ENCODE assay signal across 1 cellular context in the genomic region with DNA sequence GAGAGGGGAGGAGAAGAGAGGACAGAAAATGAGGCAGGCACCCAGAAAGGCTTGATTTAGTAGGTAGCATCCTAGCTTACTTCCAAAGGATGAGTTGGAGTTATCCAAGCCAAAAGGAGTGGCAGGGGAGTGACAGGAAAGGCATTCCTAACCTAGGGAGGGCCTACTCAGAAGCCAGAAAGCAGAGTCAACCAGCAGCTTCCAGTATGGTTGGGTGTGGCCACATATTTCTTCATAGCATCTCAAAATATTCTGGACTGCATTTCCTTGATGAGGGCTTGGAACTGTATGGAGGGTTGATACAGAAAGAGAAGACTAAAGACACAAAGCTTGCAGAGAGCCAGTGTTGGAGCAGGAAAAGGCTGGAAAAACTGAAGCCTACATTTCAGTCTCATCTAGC.
TF ChIP-seq lines count a peak whose summit lies in the region.

No MANE protein-coding gene starts in this region.

TF ChIP-seq in GM23338, 12 proteins besides CTCF, POLR2A, EP300 and RAD21:
- TF ChIP-seq, protein P1, sequence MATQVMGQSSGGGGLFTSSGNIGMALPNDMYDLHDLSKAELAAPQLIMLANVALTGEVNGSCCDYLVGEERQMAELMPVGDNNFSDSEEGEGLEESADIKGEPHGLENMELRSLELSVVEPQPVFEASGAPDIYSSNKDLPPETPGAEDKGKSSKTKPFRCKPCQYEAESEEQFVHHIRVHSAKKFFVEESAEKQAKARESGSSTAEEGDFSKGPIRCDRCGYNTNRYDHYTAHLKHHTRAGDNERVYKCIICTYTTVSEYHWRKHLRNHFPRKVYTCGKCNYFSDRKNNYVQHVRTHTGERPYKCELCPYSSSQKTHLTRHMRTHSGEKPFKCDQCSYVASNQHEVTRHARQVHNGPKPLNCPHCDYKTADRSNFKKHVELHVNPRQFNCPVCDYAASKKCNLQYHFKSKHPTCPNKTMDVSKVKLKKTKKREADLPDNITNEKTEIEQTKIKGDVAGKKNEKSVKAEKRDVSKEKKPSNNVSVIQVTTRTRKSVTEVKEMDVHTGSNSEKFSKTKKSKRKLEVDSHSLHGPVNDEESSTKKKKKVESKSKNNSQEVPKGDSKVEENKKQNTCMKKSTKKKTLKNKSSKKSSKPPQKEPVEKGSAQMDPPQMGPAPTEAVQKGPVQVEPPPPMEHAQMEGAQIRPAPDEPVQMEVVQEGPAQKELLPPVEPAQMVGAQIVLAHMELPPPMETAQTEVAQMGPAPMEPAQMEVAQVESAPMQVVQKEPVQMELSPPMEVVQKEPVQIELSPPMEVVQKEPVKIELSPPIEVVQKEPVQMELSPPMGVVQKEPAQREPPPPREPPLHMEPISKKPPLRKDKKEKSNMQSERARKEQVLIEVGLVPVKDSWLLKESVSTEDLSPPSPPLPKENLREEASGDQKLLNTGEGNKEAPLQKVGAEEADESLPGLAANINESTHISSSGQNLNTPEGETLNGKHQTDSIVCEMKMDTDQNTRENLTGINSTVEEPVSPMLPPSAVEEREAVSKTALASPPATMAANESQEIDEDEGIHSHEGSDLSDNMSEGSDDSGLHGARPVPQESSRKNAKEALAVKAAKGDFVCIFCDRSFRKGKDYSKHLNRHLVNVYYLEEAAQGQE (IDR thresholded peaks at IDR 0.05; ENCODE audit: unreplicated experiment), result no peak
- TF ChIP-seq EZH2 (IDR thresholded peaks at IDR 0.05; ENCODE audit: low read depth, unreplicated experiment) (no peak), JUNB (IDR thresholded peaks at IDR 0.05; ENCODE audit: unreplicated experiment) (no peak), EZH2phosphoT487 (IDR thresholded peaks at IDR 0.05; ENCODE audit: unreplicated experiment) (no peak), CREB1 (CRISPR knock-in tag; IDR thresholded peaks at IDR 0.05; ENCODE audit: low read depth) (no peak), ZNF114 (CRISPR knock-in tag; IDR thresholded peaks at IDR 0.05) (no peak), STAT1 (IDR thresholded peaks at IDR 0.05; ENCODE audit: unreplicated experiment) (no peak), POLR2AphosphoS5 (IDR thresholded peaks at IDR 0.05; ENCODE audit: low read depth) (no peak), ZNF331 (CRISPR knock-in tag; IDR thresholded peaks at IDR 0.05; ENCODE audit: low read depth) (no peak)
